ENCODE assay signal across 12 cellular contexts in genomic region chr6:56539503-56540105, GRCh38.
DNase-seq lines count a peak whose midpoint lies in the region; ATAC-seq and TF ChIP-seq lines count a peak whose summit lies in the region.
"Had no signal": no experiment of that assay in that cellular context is flagged by ENCODE, and none has a peak within 500 bp of the region (broad histone marks: within the 10 kb centered on the region; RNA-seq: fewer than 3 reads in every experiment).

No MANE protein-coding gene starts in this region.

- H3K9me1 ChIP-seq in IMR-90 (ENCODE audit: insufficient read depth, low read length): peaks cover 6% of the 10 kb centered on the region

- no peak for TF ChIP-seq EP300 in suprapubic skin (IDR thresholded peaks at IDR 0.05)

- ATAC-seq in IMR-90 (ENCODE audit: low read depth) (no peak), GM19455 (IDR thresholded peaks at IDR 0.05; ENCODE audit: unreplicated experiment) (no peak), GM21381 (IDR thresholded peaks at IDR 0.05; ENCODE audit: unreplicated experiment) (no peak)
- ATAC-seq: natural killer cell had no signal

- intact Hi-C loops in IMR-90 (cut with micrococcal nuclease): loop anchor here (5.0 kb wide), 1 partner anchor 182 kb away; no protein-coding TSS in a partner anchor
- intact Hi-C loops in ascending aorta (cut with DNase I): loop anchor here (5.0 kb wide), 1 partner anchor 32 kb away; no protein-coding TSS in a partner anchor

- H3K9ac ChIP-seq in IMR-90 (ENCODE audit: low read depth, low read length): peak overlapping the region; percentile 97; the same call in 1 of the 2 replicates

- no peak overlapping the region for H2AK9ac ChIP-seq in IMR-90 (replicated peaks; ENCODE audit: low read depth, low read length, poor library complexity)

- peaks cover 35 to 67% of the 10 kb centered on the region in 2 experiments for H3K79me1 ChIP-seq in IMR-90 (ENCODE audit: low read depth in 1 of 2, low read length in 2 of 2)

- no peak overlapping the region for H3K56ac ChIP-seq in IMR-90 (ENCODE audit: extremely low read depth, insufficient read depth, low read length)

- peak overlapping the region; percentile 54; the same call in 1 of the 2 replicates for H3K27ac ChIP-seq in IMR-90 (ENCODE audit: insufficient read depth, low read length)
- H3K27ac ChIP-seq in ascending aorta: peak overlapping the region; percentile 94 to 96
- H3K27ac ChIP-seq in layer of hippocampus (ENCODE audit: low read depth, low read length): peak overlapping the region; percentile 38
- H3K27ac ChIP-seq in suprapubic skin: peak overlapping the region; percentile 96

- no peak overlapping the region for H2BK120ac ChIP-seq in IMR-90 (ENCODE audit: low read depth, low read length)

- H3K4me3 ChIP-seq in IMR-90 (ENCODE audit: insufficient read depth, low read depth, low read length): peak overlapping the region; percentile 79
- peak overlapping the region; percentile 53 to 84 for H3K4me3 ChIP-seq in ascending aorta
- H3K4me3 ChIP-seq in suprapubic skin: peak overlapping the region; percentile 67

- H3K9me3 ChIP-seq in IMR-90 (ENCODE audit: control insufficient read depth, insufficient read depth, low read length) (no peaks in the 10 kb centered on the region), ascending aorta (no peaks in the 10 kb centered on the region), suprapubic skin (no peaks in the 10 kb centered on the region)

- H2BK5ac ChIP-seq in IMR-90 (ENCODE audit: low read depth, low read length, poor library complexity, severe bottlenecking): peak overlapping the region; percentile 36

- H3K4ac ChIP-seq in IMR-90 (ENCODE audit: low read depth, low read length): no peak overlapping the region

- H3K4me1 ChIP-seq in IMR-90 (ENCODE audit: control insufficient read depth, insufficient read depth, low read length) (peaks cover 7% of the 10 kb centered on the region), ascending aorta (peaks cover 3 to 34% of the 10 kb centered on the region in 2 donors), suprapubic skin (peaks cover 62% of the 10 kb centered on the region)

- peak overlapping the region; percentile 63; the same call in 1 of the 2 replicates for H3K23ac ChIP-seq in IMR-90 (ENCODE audit: low read depth, low read length)

- TF ChIP-seq RAD21 in IMR-90 (IDR thresholded peaks at IDR 0.05; ENCODE audit: low read length): no peak

- in situ Hi-C loops in IMR-90 (cut with MboI; ENCODE audit: low sequenced_read_pairs) (no loop called here), GM13977 (cut with MboI; ENCODE audit: low pct_unique_long_range_greater_than_20kb, low sequenced_read_pairs, unreplicated experiment) (no loop called here)

- no peak overlapping the region for H2BK15ac ChIP-seq in IMR-90 (ENCODE audit: low read depth, low read length)

- TF ChIP-seq POLR2A in IMR-90 (IDR thresholded peaks at IDR 0.05; ENCODE audit: low read depth, low read length) (no peak), suprapubic skin (IDR thresholded peaks at IDR 0.05) (no peak)

- no peak overlapping the region for H2BK20ac ChIP-seq in IMR-90 (ENCODE audit: low read depth, low read length)

- H4K5ac ChIP-seq in IMR-90 (ENCODE audit: low read depth, low read length): peak overlapping the region; percentile 33; the same call in 1 of the 2 replicates

- no peak overlapping the region for H4K91ac ChIP-seq in IMR-90 (ENCODE audit: insufficient read depth, low read depth, low read length)

- H3K27me3 ChIP-seq in IMR-90 (ENCODE audit: control insufficient read depth, insufficient read depth, low read length) (no peaks in the 10 kb centered on the region), ascending aorta (no peaks in the 10 kb centered on the region), layer of hippocampus (ENCODE audit: control insufficient read depth, insufficient read depth, low read length) (no peaks in the 10 kb centered on the region), suprapubic skin (no peaks in the 10 kb centered on the region)

- CTCF ChIA-PET in IMR-90 (lab: Yijun Ruan, JAX): no interaction called here

- peaks cover 8% of the 10 kb centered on the region; the same call in 1 of the 2 replicates for H4K20me1 ChIP-seq in IMR-90 (ENCODE audit: insufficient read depth, low read length)

- no peak overlapping the region for H2AFZ ChIP-seq in IMR-90 (replicated peaks; ENCODE audit: low read length, poor library complexity)

- dilution Hi-C loops in IMR-90 (cut with HindIII; ENCODE audit: low sequenced_read_pairs, unreplicated experiment): no loop called here

- peak overlapping the region; percentile 26; the same call in 1 of the 2 replicates for H3K14ac ChIP-seq in IMR-90 (replicated peaks; ENCODE audit: low read depth, low read length)

- no peak overlapping the region for H2AK5ac ChIP-seq in IMR-90 (ENCODE audit: low read depth, low read length)

- BruUV-seq in IMR-90 (replicated peaks; lab: Mats Ljungman, UMichigan): no TSS peak

- H3K18ac ChIP-seq in IMR-90 (ENCODE audit: low read depth, low read length): no peak overlapping the region; the same call in 1 of the 2 replicates

- H3K36me3 ChIP-seq in IMR-90 (ENCODE audit: control insufficient read depth, insufficient read depth, low read length) (peaks cover 17% of the 10 kb centered on the region), ascending aorta (peaks cover 7 to 22% of the 10 kb centered on the region in 2 donors), suprapubic skin (peaks cover 13% of the 10 kb centered on the region)

- TF ChIP-seq CTCF in IMR-90 (conservative IDR thresholded peaks at IDR 0.05; ENCODE audit: low read depth, low read length) (no peak), ascending aorta (IDR thresholded peaks at IDR 0.05) (no peak), suprapubic skin (IDR thresholded peaks at IDR 0.05) (no peak), GM13977 (IDR thresholded peaks at IDR 0.05; ENCODE audit: extremely low read depth, insufficient read depth, missing control alignments) (no peak)

- peak overlapping the region; percentile 100 for H3K4me2 ChIP-seq in IMR-90 (ENCODE audit: low read depth, low read length)

- H4K8ac ChIP-seq in IMR-90 (ENCODE audit: low read depth in 2 of 2, low read length in 2 of 2): no peak overlapping the region; a peak in 1 of 4 replicates

- POLR2A ChIA-PET in IMR-90 (lab: Charles Lee; ENCODE audit: unreplicated experiment): no interaction called here

- DNase-seq in IMR-90 (no peak), ascending aorta (ENCODE audit: low spot score in 2 of 2) (no peak), suprapubic skin (ENCODE audit: low spot score in 2 of 2) (no peak), GM13977 (ENCODE audit: low spot score) (no peak), amniotic stem cell (lab: John Stamatoyannopoulos, UW) (no peak)
- DNase-seq: DMS153; natural killer cell; NCI-H446; stimulated activated CD4-positive, alpha-beta T cell treated with anti-CD3 and anti-CD28 coated beads, Interleukin-4, amount 100 ng/mL, for 24 hours had no signal

TF ChIP-seq in IMR-90, 13 proteins besides CTCF, POLR2A, EP300 and RAD21:
- no peak for TF ChIP-seq RFX5 (IDR thresholded peaks at IDR 0.05; ENCODE audit: low read depth, low read length)
- TF ChIP-seq MAFK (IDR thresholded peaks at IDR 0.05; ENCODE audit: low read depth, low read length): no peak
- no peak for TF ChIP-seq MAZ (IDR thresholded peaks at IDR 0.05; ENCODE audit: borderline replicate concordance, low read depth, low read length)
- no peak for TF ChIP-seq FOS (IDR thresholded peaks at IDR 0.05; ENCODE audit: low read depth, low read length)
- no peak for TF ChIP-seq CEBPB (IDR thresholded peaks at IDR 0.05; ENCODE audit: low read depth, low read length)
- no peak for TF ChIP-seq NFE2L2 (IDR thresholded peaks at IDR 0.05; ENCODE audit: low read depth, low read length)
- no peak for TF ChIP-seq USF2 (IDR thresholded peaks at IDR 0.05; ENCODE audit: low read depth, low read length)
TF ChIP-seq in IMR-90: peak in this region for 0.

Comparison
In these comparisons a context has a peak if more than half of its experiments do, and no peak if none do; other contexts are left out.
1. H3K27ac ChIP-seq: peak in every context shown above with its lines; median percentile 96 in suprapubic skin; 95 in ascending aorta; 54 in IMR-90; 38 in layer of hippocampus.